In genomic region chr9:82124090-82124489, GRCh38 we compare ENCODE assay signal across 1 cellular context.
TF ChIP-seq lines count a peak whose summit lies in the region.

No MANE protein-coding gene starts in this region.

TF ChIP-seq in SK-N-SH, 30 proteins besides CTCF, POLR2A, EP300 and RAD21 (continued from another document):
- TF ChIP-seq, protein P1, sequence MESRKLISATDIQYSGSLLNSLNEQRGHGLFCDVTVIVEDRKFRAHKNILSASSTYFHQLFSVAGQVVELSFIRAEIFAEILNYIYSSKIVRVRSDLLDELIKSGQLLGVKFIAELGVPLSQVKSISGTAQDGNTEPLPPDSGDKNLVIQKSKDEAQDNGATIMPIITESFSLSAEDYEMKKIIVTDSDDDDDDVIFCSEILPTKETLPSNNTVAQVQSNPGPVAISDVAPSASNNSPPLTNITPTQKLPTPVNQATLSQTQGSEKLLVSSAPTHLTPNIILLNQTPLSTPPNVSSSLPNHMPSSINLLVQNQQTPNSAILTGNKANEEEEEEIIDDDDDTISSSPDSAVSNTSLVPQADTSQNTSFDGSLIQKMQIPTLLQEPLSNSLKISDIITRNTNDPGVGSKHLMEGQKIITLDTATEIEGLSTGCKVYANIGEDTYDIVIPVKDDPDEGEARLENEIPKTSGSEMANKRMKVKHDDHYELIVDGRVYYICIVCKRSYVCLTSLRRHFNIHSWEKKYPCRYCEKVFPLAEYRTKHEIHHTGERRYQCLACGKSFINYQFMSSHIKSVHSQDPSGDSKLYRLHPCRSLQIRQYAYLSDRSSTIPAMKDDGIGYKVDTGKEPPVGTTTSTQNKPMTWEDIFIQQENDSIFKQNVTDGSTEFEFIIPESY (IDR thresholded peaks at IDR 0.05; ENCODE audit: borderline replicate concordance, low read depth) = no peak
